In genomic region chr3:111917300-111917699, GRCh38 we compare ENCODE assay signal across 14 cellular contexts. TPM values are rescaled to one million over a fixed set of nuclear protein-coding genes. Genes with fewer than 3 reads are reported as not detected.
DNase-seq lines count a peak whose midpoint lies in the region; ATAC-seq and TF ChIP-seq lines count a peak whose summit lies in the region.
"Had no signal": no experiment of that assay in that cellular context is flagged by ENCODE, and none has a peak within 500 bp of the region (broad histone marks: within the 10 kb centered on the region; RNA-seq: fewer than 3 reads in every experiment).

No MANE protein-coding gene starts in this region.

- ATAC-seq in heart left ventricle (peak in 3 of 4 donors; percentile 70 to 78 (median 72)), WTC11 (peak; percentile 60)
- ATAC-seq in activated CD4-positive, alpha-beta T cell treated with anti-CD3 and anti-CD28 coated beads for 36 hours, result no peak
- ATAC-seq: naive thymus-derived CD8-positive, alpha-beta T cell had no signal

- H3K9ac ChIP-seq in iPS-20b (ENCODE audit: low read depth, low read length) (no peak overlapping the region), subcutaneous abdominal adipose tissue (ENCODE audit: low read length in 5 of 5) (no peak overlapping the region)

- H3K9me3 Mint-ChIP-seq in WTC11, result no peaks in the 10 kb centered on the region
- no peaks in the 10 kb centered on the region for H3K9me3 Mint-ChIP-seq in activated CD4-positive, alpha-beta T cell treated with anti-CD3 and anti-CD28 coated beads for 36 hours (ENCODE audit: low read depth)
- H3K9me3 Mint-ChIP-seq: naive thymus-derived CD8-positive, alpha-beta T cell had no signal

- H3K4me1 ChIP-seq in heart left ventricle, result peaks cover 4 to 54% (median 31%) of the 10 kb centered on the region in 12 donors
- H3K4me1 ChIP-seq in iPS-20b (ENCODE audit: insufficient read depth, low read length), result peaks cover 31% of the 10 kb centered on the region
- H3K4me1 ChIP-seq in subcutaneous abdominal adipose tissue (ENCODE audit: control insufficient read depth in 5 of 5, insufficient read depth in 5 of 5, low read length in 5 of 5), result peaks cover 0 to 18% (median 6%) of the 10 kb centered on the region in 5 donors
- H3K4me1 ChIP-seq: upper lobe of left lung had no signal

- TF ChIP-seq POLR2A in heart left ventricle (IDR thresholded peaks at IDR 0.05), result no peak

- H3K4me3 ChIP-seq in heart left ventricle, result no peak overlapping the region
- 0 out of 2 replicates have a peak overlapping the region, but pooled peaks have one; percentile 19 for H3K4me3 ChIP-seq in iPS-20b (ENCODE audit: low read length)
- no peak overlapping the region for H3K4me3 ChIP-seq in subcutaneous abdominal adipose tissue (ENCODE audit: low read depth in 1 of 5, low read length in 5 of 5)
- H3K4me3 ChIP-seq: upper lobe of left lung had no signal

- CTCF ChIA-PET in WTC11 (lab: Charles Lee), result interaction anchor here (1.3 to 1.6 kb wide), 3 partner anchors 50 to 97 kb away, joined by 3 to 6 read pairs (median 4); no protein-coding TSS in a partner anchor
- CTCF ChIA-PET in activated CD4-positive, alpha-beta T cell treated with anti-CD3 and anti-CD28 coated beads for 36 hours (lab: Charles Lee), result interaction anchor here (1.1 to 1.2 kb wide), 2 partner anchors 57 to 96 kb away, joined by 3 read pairs; no protein-coding TSS in a partner anchor

- TF ChIP-seq CTCF in heart left ventricle (IDR thresholded peaks at IDR 0.05), result no peak
- no peak for TF ChIP-seq CTCF in WTC11 (IDR thresholded peaks at IDR 0.05)

- H3K27me3 Mint-ChIP-seq in WTC11 (ENCODE audit: low read depth), result peaks cover 36% of the 10 kb centered on the region
- no peaks in the 10 kb centered on the region for H3K27me3 Mint-ChIP-seq in activated CD4-positive, alpha-beta T cell treated with anti-CD3 and anti-CD28 coated beads for 36 hours

- intact Hi-C loops in heart left ventricle (cut with DNase I), result loop anchor here in 3 of 10 donors (5.0 to 10.0 kb wide), 2 partner anchors 35 to 52 kb away; no protein-coding TSS in a partner anchor
- intact Hi-C loops in cardiac septum (cut with DNase I), result no loop called here
- intact Hi-C loops in activated CD4-positive, alpha-beta T cell treated with anti-CD3 and anti-CD28 coated beads for 36 hours (cut with DNase I, micrococcal nuclease), result no loop called here

- H3K27me3 ChIP-seq in heart left ventricle (no peaks in the 10 kb centered on the region), iPS-20b (ENCODE audit: insufficient read depth, low read length) (peaks cover 36% of the 10 kb centered on the region), subcutaneous abdominal adipose tissue (ENCODE audit: control insufficient read depth in 5 of 5, insufficient read depth in 4 of 5, low read length in 5 of 5) (no peaks in the 10 kb centered on the region)
- H3K27me3 ChIP-seq: upper lobe of left lung had no signal

- H3K36me3 ChIP-seq in heart left ventricle (peaks cover 0 to 89% (median 66%) of the 10 kb centered on the region in 9 donors), iPS-20b (ENCODE audit: insufficient read depth, low read depth, low read length) (peaks cover 31% of the 10 kb centered on the region), subcutaneous abdominal adipose tissue (ENCODE audit: control insufficient read depth in 5 of 5, insufficient read depth in 5 of 5, low read length in 5 of 5) (peaks cover 45 to 73% (median 60%) of the 10 kb centered on the region in 5 donors)

- H3K9me3 ChIP-seq in heart left ventricle (no peaks in the 10 kb centered on the region), iPS-20b (ENCODE audit: insufficient read depth, low read depth, low read length) (no peaks in the 10 kb centered on the region), subcutaneous abdominal adipose tissue (ENCODE audit: control insufficient read depth in 5 of 5, low read length in 5 of 5) (no peaks in the 10 kb centered on the region)
- H3K9me3 ChIP-seq: upper lobe of left lung had no signal

- DNase-seq in heart left ventricle (no peak), cardiac septum (ENCODE audit: low spot score) (no peak), WTC11 (ENCODE audit: low spot score) (no peak), NCI-H1048 (lab: John Stamatoyannopoulos, UW) (no peak), SKM-1 (lab: John Stamatoyannopoulos, UW; ENCODE audit: unreplicated experiment) (no peak)
- DNase-seq in activated CD4-positive, alpha-beta T cell treated with anti-CD3 and anti-CD28 coated beads for 36 hours, result no peak
- DNase-seq: activated CD4-positive, CD25-positive, alpha-beta regulatory T cell; amniotic stem cell; MM.1S; naive thymus-derived CD8-positive, alpha-beta T cell; NCI-H345; upper lobe of left lung had no signal

- peak overlapping the region in 5 of 12 donors; percentile 24 to 64 (median 34) for H3K27ac ChIP-seq in heart left ventricle
- no peak overlapping the region for H3K27ac ChIP-seq in iPS-20b (ENCODE audit: low read length)
- H3K27ac ChIP-seq in subcutaneous abdominal adipose tissue (ENCODE audit: low read depth, low read length), result peak overlapping the region; percentile 35
- H3K27ac ChIP-seq: upper lobe of left lung had no signal

- no peak overlapping the region for H3K27ac Mint-ChIP-seq in WTC11
- no peak overlapping the region for H3K27ac Mint-ChIP-seq in activated CD4-positive, alpha-beta T cell treated with anti-CD3 and anti-CD28 coated beads for 36 hours
- H3K27ac Mint-ChIP-seq: naive thymus-derived CD8-positive, alpha-beta T cell had no signal

- no peak overlapping the region for H3K4me3 Mint-ChIP-seq in WTC11
- no peak overlapping the region for H3K4me3 Mint-ChIP-seq in activated CD4-positive, alpha-beta T cell treated with anti-CD3 and anti-CD28 coated beads for 36 hours
- H3K4me3 Mint-ChIP-seq: naive thymus-derived CD8-positive, alpha-beta T cell had no signal

- POLR2A ChIA-PET in WTC11 (lab: Charles Lee), result no interaction called here
- POLR2A ChIA-PET in activated CD4-positive, alpha-beta T cell treated with anti-CD3 and anti-CD28 coated beads for 36 hours (lab: Charles Lee), result no interaction called here

- H3K36me3 Mint-ChIP-seq in WTC11, result peaks cover 36% of the 10 kb centered on the region
- peaks cover 4% of the 10 kb centered on the region for H3K36me3 Mint-ChIP-seq in activated CD4-positive, alpha-beta T cell treated with anti-CD3 and anti-CD28 coated beads for 36 hours (ENCODE audit: low read depth)

- peaks cover 71% of the 10 kb centered on the region for H3K4me1 Mint-ChIP-seq in WTC11
- no peaks in the 10 kb centered on the region for H3K4me1 Mint-ChIP-seq in activated CD4-positive, alpha-beta T cell treated with anti-CD3 and anti-CD28 coated beads for 36 hours
- H3K4me1 Mint-ChIP-seq: naive thymus-derived CD8-positive, alpha-beta T cell had no signal

- 34 to 51% (median 42%) methylated on average over 1 of the region's 1 CpG for WGBS in heart left ventricle, 4 donors

TF ChIP-seq in WTC11, 78 proteins besides CTCF, POLR2A, EP300 and RAD21 (continues in another document):
- TF ChIP-seq FOXJ3 (CRISPR knock-in tag; IDR thresholded peaks at IDR 0.05; ENCODE audit: borderline replicate concordance), result no peak
- no peak for TF ChIP-seq NR3C1 (CRISPR knock-in tag; conservative IDR thresholded peaks at IDR 0.05; ENCODE audit: low read depth)
- no peak for TF ChIP-seq PRDM15 (CRISPR knock-in tag; IDR thresholded peaks at IDR 0.05)
- no peak for TF ChIP-seq TCF7 (CRISPR knock-in tag; IDR thresholded peaks at IDR 0.05; ENCODE audit: low read depth)
- TF ChIP-seq ATF3 (CRISPR knock-in tag; conservative IDR thresholded peaks at IDR 0.05), result no peak
- TF ChIP-seq ELF4 (CRISPR knock-in tag; IDR thresholded peaks at IDR 0.05; ENCODE audit: low read depth), result no peak
- no peak for TF ChIP-seq MAX (CRISPR knock-in tag; IDR thresholded peaks at IDR 0.05)
- TF ChIP-seq FOXK1 (CRISPR knock-in tag; IDR thresholded peaks at IDR 0.05), result no peak
- TF ChIP-seq ZNF671 (CRISPR knock-in tag; IDR thresholded peaks at IDR 0.05), result no peak
- TF ChIP-seq GTF2I (CRISPR knock-in tag; conservative IDR thresholded peaks at IDR 0.05), result no peak
- TF ChIP-seq NFYB (CRISPR knock-in tag; conservative IDR thresholded peaks at IDR 0.05; ENCODE audit: low read depth), result no peak
- TF ChIP-seq ZNF121 (CRISPR knock-in tag; IDR thresholded peaks at IDR 0.05), result no peak

RNA-seq across cellular contexts. Expression of gene PHLDB2, which starts 58.2 kb away (rescaled TPM):
- total RNA-seq in heart left ventricle (100 to 1,000 TPM in 8 of 9 donors, 10 to 100 TPM in 1; 85.1 to 280 (median 121) TPM), cardiac septum (184 TPM), WTC11 (2021) (23.5 to 40.3 TPM (median 24.9 TPM) in 3 replicates)
- 10 to 100 TPM; 59.0 to 87.2 TPM for polyA plus RNA-seq in heart left ventricle
- total RNA-seq in activated CD4-positive, alpha-beta T cell treated with anti-CD3 and anti-CD28 coated beads for 36 hours, result under 1 TPM; 0.75 to 0.81 TPM

Comparison
In these comparisons a context has a peak if more than half of its experiments do, and no peak if none do; other contexts are left out.
1. RNA of gene PHLDB2, which starts 58.2 kb away (total RNA-seq): 184 TPM in cardiac septum (single experiment), 85.1 to 280 TPM in heart left ventricle and 23.5 to 40.3 TPM in WTC11; 0.75 to 0.81 TPM in activated CD4-positive, alpha-beta T cell treated with anti-CD3 and anti-CD28 coated beads for 36 hours; every median in the first group is over 10 times any median in the second.